In the genomic region with DNA sequence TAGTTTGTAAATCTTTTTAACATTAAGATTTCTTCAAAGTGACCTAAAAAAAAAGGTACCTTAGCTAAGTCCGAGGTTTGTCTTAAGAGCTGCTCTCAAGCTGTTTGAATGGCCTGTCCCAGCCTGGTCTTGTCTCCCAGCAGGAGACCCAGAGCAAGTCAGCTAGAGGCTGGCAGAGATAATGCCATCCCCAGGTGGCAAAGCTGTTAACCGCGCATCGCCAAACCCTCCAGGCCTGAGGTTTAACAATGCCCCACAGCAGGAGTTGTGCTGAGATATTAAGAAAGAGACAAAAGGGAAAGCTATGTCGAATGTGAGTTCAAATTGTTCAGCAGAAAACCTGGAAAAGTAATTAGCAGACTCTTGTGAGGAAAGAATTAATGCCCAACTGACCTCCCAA, we compare ENCODE assay signal across 25 cellular contexts.
A peak's percentile ranks its signal among the peaks of the same experiment; 100 is the strongest.
DNase-seq lines count a peak whose midpoint lies in the region; ATAC-seq and TF ChIP-seq lines count a peak whose summit lies in the region.
"Had no signal": no experiment of that assay in that cellular context is flagged by ENCODE, and none has a peak within 500 bp of the region (broad histone marks: within the 10 kb centered on the region; RNA-seq: fewer than 3 reads in every experiment).

No MANE protein-coding gene starts in this region.

- H3K27ac Mint-ChIP-seq in GM23338: no peak overlapping the region
- H3K27ac Mint-ChIP-seq: activated naive CD4-positive, alpha-beta T cell treated with anti-CD3 and anti-CD28 coated beads, Interleukin-2, amount 50 U/mL, for 24 hours; activated T-helper 17 cell treated with anti-CD3 and anti-CD28 coated beads, Interleukin-2, amount 50 U/mL, for 72 hours; CD4-positive, CD25-positive, alpha-beta regulatory T cell; nephron had no signal

- no peaks in the 10 kb centered on the region for H3K9me3 ChIP-seq in iPS-20b (ENCODE audit: insufficient read depth, low read depth, low read length)
- H3K9me3 ChIP-seq in suprapubic skin: no peaks in the 10 kb centered on the region
- H3K9me3 ChIP-seq: esophagus squamous epithelium, right lobe of liver, thyroid gland had no signal

- no peak for TF ChIP-seq EP300 in suprapubic skin (IDR thresholded peaks at IDR 0.05)

- no peak overlapping the region for H3K4me3 ChIP-seq in GM23338
- H3K4me3 ChIP-seq in iPS-20b (ENCODE audit: low read length): peak overlapping the region; percentile 2; the same call in 1 of the 2 replicates
- no peak overlapping the region for H3K4me3 ChIP-seq in suprapubic skin
- H3K4me3 ChIP-seq: esophagus squamous epithelium, right lobe of liver, thyroid gland had no signal

- H3K4me1 ChIP-seq in GM23338 (ENCODE audit: insufficient read depth): peaks cover 22% of the 10 kb centered on the region
- peaks cover 27% of the 10 kb centered on the region for H3K4me1 ChIP-seq in iPS-20b (ENCODE audit: insufficient read depth, low read length)
- peaks cover 11% of the 10 kb centered on the region for H3K4me1 ChIP-seq in suprapubic skin
- H3K4me1 ChIP-seq: right lobe of liver, thyroid gland had no signal

- WGBS in suprapubic skin: 88% methylated on average over 5 of the region's 5 CpGs

- H3K9ac ChIP-seq in iPS-20b (ENCODE audit: low read depth, low read length): no peak overlapping the region

- 0 out of 2 replicates have a peak, but pooled peaks cover 4% of the 10 kb centered on the region for H3K9me2 ChIP-seq in GM23338 (ENCODE audit: insufficient read depth)

- no peak overlapping the region for H2AFZ ChIP-seq in GM23338

- peaks cover 42% of the 10 kb centered on the region for H3K4me1 Mint-ChIP-seq in GM23338
- H3K4me1 Mint-ChIP-seq: activated naive CD4-positive, alpha-beta T cell treated with anti-CD3 and anti-CD28 coated beads, Interleukin-2, amount 50 U/mL, for 24 hours; nephron had no signal

- TF ChIP-seq CTCF in GM23338 (conservative IDR thresholded peaks at IDR 0.05; ENCODE audit: low read depth in 2 of 2) (no peak), suprapubic skin (IDR thresholded peaks at IDR 0.05) (no peak)

- H3K4me2 ChIP-seq in GM23338: peak overlapping the region; percentile 14; the same call in 1 of the 2 replicates

- no peaks in the 10 kb centered on the region for H3F3A ChIP-seq in GM23338 (replicated peaks; ENCODE audit: low read depth)

- H3K27ac ChIP-seq in GM23338 (ENCODE audit: low read depth): no peak overlapping the region
- H3K27ac ChIP-seq in iPS-20b (ENCODE audit: low read length): no peak overlapping the region
- H3K27ac ChIP-seq in suprapubic skin: no peak overlapping the region
- H3K27ac ChIP-seq: esophagus squamous epithelium, right lobe of liver, thyroid gland had no signal

- peaks cover 22% of the 10 kb centered on the region for H3K27me3 Mint-ChIP-seq in GM23338 (ENCODE audit: insufficient read depth, low read depth, poor library complexity)
- H3K27me3 Mint-ChIP-seq: activated naive CD4-positive, alpha-beta T cell treated with anti-CD3 and anti-CD28 coated beads, Interleukin-2, amount 50 U/mL, for 24 hours had no signal

- DNase-seq in COR-L47 (lab: John Stamatoyannopoulos, UW): peak; percentile 95
- no peak for DNase-seq in GM23338 (ENCODE audit: low spot score)
- DNase-seq in NCI-H2227 treated with DMSO at 0.1 percent for 48 hours (lab: John Stamatoyannopoulos, UW): peak; percentile 27
- DNase-seq in SW 1271 (lab: John Stamatoyannopoulos, UW): no peak
- DNase-seq in kidney tubule cell (ENCODE audit: low spot score): no peak
- DNase-seq in suprapubic skin (ENCODE audit: low spot score in 2 of 2): no peak
- DNase-seq: activated CD4-positive, alpha-beta T cell treated with anti-CD3 and anti-CD28 coated beads, Interleukin-2, amount 50 U/mL, for 1 hour; activated CD8-positive, alpha-beta memory T cell treated with anti-CD3 and anti-CD28 coated beads, Interleukin-2, amount 50 U/mL, for 48 hours; anterior cingulate cortex; CD4-positive, CD25-positive, alpha-beta regulatory T cell; DMS153; esophagus squamous epithelium; hypothalamus; KG1; NCI-H526 treated with DMSO at 0.1 percent for 48 hours; OCI-M1; right lobe of liver; stimulated activated CD4-positive, alpha-beta T cell treated with anti-CD3 and anti-CD28 coated beads, Interleukin-4, amount 100 ng/mL, for 4 hours; stimulated activated naive CD4-positive, alpha-beta T cell; T1000; thyroid gland had no signal

- no peak for TF ChIP-seq POLR2A in suprapubic skin (IDR thresholded peaks at IDR 0.05)

- no peak overlapping the region for H3K4me3 Mint-ChIP-seq in GM23338
- H3K4me3 Mint-ChIP-seq: activated naive CD4-positive, alpha-beta T cell treated with anti-CD3 and anti-CD28 coated beads, Interleukin-2, amount 50 U/mL, for 24 hours; activated T-helper 17 cell treated with anti-CD3 and anti-CD28 coated beads, Interleukin-2, amount 50 U/mL, for 72 hours; CD4-positive, CD25-positive, alpha-beta regulatory T cell; nephron had no signal

- no peaks in the 10 kb centered on the region for H3K79me2 ChIP-seq in GM23338 (replicated peaks; ENCODE audit: insufficient read depth)

- H3K36me3 Mint-ChIP-seq in GM23338 (ENCODE audit: low read depth): no peaks in the 10 kb centered on the region
- H3K36me3 Mint-ChIP-seq: activated naive CD4-positive, alpha-beta T cell treated with anti-CD3 and anti-CD28 coated beads, Interleukin-2, amount 50 U/mL, for 24 hours; CD4-positive, CD25-positive, alpha-beta regulatory T cell had no signal

- H3K27me3 ChIP-seq in GM23338 (ENCODE audit: insufficient read depth) (peaks cover 13% of the 10 kb centered on the region), iPS-20b (ENCODE audit: insufficient read depth, low read length) (peaks cover 44% of the 10 kb centered on the region), suprapubic skin (peaks cover 3% of the 10 kb centered on the region)
- H3K27me3 ChIP-seq: right lobe of liver, thyroid gland had no signal

- H3K36me3 ChIP-seq in GM23338 (ENCODE audit: insufficient read depth) (no peaks in the 10 kb centered on the region), iPS-20b (ENCODE audit: insufficient read depth, low read depth, low read length) (no peaks in the 10 kb centered on the region), suprapubic skin (no peaks in the 10 kb centered on the region)
- H3K36me3 ChIP-seq: esophagus squamous epithelium, right lobe of liver, thyroid gland had no signal

- ATAC-seq in GM23338: peak; percentile 46
- ATAC-seq: activated T-helper 17 cell treated with anti-CD3 and anti-CD28 coated beads, Interleukin-2, amount 50 U/mL, for 72 hours; right lobe of liver had no signal

- no peaks in the 10 kb centered on the region for H4K20me1 ChIP-seq in GM23338 (replicated peaks; ENCODE audit: insufficient read depth)

- no peaks in the 10 kb centered on the region; the same call in 2 of the 3 replicates for H3K9me3 Mint-ChIP-seq in GM23338
- H3K9me3 Mint-ChIP-seq: activated naive CD4-positive, alpha-beta T cell treated with anti-CD3 and anti-CD28 coated beads, Interleukin-2, amount 50 U/mL, for 24 hours; activated T-helper 17 cell treated with anti-CD3 and anti-CD28 coated beads, Interleukin-2, amount 50 U/mL, for 72 hours; CD4-positive, CD25-positive, alpha-beta regulatory T cell; nephron had no signal

TF ChIP-seq in GM23338, 12 proteins besides CTCF, POLR2A, EP300 and RAD21 (continues in another document):
- TF ChIP-seq NANOG (IDR thresholded peaks at IDR 0.05; ENCODE audit: borderline replicate concordance): no peak

Comparison
In these comparisons a context has a peak if more than half of its experiments do, and no peak if none do; other contexts are left out.
1. DNase-seq: peak in COR-L47 (single experiment) and NCI-H2227 treated with DMSO at 0.1 percent for 48 hours (single experiment); none in GM23338 (single experiment), SW 1271 (0 of 2), kidney tubule cell (single experiment) and suprapubic skin (0 of 2).